ENCODE assay signal across 1 cellular context in the genomic region with DNA sequence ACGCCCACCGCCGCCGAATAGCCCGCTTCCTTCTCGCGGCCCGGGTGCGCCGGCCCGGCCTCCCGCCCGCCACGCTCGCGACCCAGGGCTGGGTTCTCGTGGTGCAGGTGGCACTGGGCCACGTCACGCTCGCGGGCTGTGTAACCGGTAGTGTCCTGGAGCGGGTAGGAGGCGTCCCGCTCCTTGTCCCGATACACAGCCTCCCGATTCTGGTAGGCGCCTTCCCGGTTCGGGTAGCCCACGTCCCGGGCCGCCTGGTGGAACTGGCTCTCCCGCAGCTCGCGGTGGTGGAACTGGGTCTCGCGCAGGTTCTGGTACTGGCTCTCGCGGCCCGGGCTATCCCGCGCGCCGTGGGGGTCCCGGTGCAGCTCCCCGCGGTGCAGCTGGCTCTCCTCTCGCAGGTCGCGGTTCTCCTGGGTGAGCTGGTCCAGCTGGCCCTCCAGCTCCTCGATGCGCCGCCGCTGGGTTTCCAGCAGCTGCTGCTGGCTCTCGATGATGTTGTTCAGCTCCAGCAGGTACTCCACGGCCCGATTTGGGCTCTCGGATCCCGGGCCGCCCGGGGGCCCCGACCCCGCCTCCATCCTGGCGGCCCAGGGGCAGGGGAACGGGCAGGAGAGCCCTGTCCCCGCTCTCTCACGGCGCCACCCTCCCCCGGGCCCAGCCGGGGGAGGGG.
TF ChIP-seq lines count a peak whose summit lies in the region.

No MANE protein-coding gene starts in this region.

TF ChIP-seq in HepG2, 621 proteins besides CTCF, POLR2A, EP300 and RAD21 (continued from another document):
- TF ChIP-seq, protein P1, sequence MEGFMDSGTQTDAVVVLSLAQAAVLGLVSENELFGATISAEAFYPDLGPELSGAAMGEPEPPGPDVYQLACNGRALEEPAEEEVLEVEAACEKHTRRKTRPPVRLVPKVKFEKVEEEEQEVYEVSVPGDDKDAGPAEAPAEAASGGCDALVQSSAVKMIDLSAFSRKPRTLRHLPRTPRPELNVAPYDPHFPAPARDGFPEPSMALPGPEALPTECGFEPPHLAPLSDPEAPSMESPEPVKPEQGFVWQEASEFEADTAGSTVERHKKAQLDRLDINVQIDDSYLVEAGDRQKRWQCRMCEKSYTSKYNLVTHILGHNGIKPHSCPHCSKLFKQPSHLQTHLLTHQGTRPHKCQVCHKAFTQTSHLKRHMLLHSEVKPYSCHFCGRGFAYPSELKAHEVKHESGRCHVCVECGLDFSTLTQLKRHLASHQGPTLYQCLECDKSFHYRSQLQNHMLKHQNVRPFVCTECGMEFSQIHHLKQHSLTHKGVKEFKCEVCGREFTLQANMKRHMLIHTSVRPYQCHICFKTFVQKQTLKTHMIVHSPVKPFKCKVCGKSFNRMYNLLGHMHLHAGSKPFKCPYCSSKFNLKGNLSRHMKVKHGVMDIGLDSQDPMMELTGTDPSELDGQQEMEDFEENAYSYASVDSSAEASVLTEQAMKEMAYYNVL (CRISPR knock-in tag; IDR thresholded peaks at IDR 0.05; ENCODE audit: borderline replicate concordance), result no peak
- TF ChIP-seq FLYWCH1 (CRISPR knock-in tag; IDR thresholded peaks at IDR 0.05), result no peak
